ENCODE assay signal across 8 cellular contexts in the genomic region with DNA sequence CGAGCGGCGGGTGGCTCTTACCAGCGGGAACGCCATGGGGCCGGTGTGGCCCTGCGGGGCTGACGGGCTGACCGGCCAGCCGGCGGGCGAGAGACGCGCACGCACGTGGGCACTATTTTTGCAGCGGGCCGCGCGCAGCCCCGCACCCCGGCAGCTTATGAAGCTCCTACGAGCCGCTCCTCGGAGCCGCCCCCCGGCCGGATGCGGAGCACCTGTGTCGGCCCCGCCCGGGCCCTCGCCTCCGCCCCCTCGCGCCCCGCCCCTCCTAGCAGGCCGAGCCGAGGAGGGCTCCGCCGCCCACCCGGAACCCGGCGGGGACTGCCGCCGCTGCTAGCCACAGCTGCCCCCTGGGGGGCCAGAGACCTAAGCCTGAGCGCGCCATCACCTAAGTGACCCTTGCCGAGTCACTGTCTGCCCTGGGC. TPM values are rescaled to one million over a fixed set of nuclear protein-coding genes. Genes with fewer than 3 reads are reported as not detected.
DNase-seq lines count a peak whose midpoint lies in the region; ATAC-seq and TF ChIP-seq lines count a peak whose summit lies in the region.

No MANE protein-coding gene starts in this region.

- TF ChIP-seq CTCF in GM12875 (IDR thresholded peaks at IDR 0.05; ENCODE audit: borderline replicate concordance, insufficient read depth, low read depth, low read length), result no peak
- TF ChIP-seq CTCF in RWPE2 (IDR thresholded peaks at IDR 0.05; ENCODE audit: poor library complexity, severe bottlenecking), result no peak
- TF ChIP-seq CTCF in cardiac fibroblast (IDR thresholded peaks at IDR 0.05; ENCODE audit: low read depth, low read length), result no peak

- DNase-seq in RWPE2 (ENCODE audit: low spot score) (no peak), cardiac fibroblast (ENCODE audit: low read depth in 2 of 2) (no peak), NCI-H526 treated with DMSO at 0.1 percent for 48 hours (lab: John Stamatoyannopoulos, UW) (no peak), GF-D8 (lab: John Stamatoyannopoulos, UW) (no peak)
- DNase-seq in stimulated activated CD8-positive, alpha-beta memory T cell treated with anti-CD3 and anti-CD28 coated beads, Interleukin-7, amount 100 ng/mL, for 48 hours (ENCODE audit: extremely low read depth in 1 of 2, low read depth in 1 of 2), result peak; percentile 25 to 28

- peaks cover 66% of the 10 kb centered on the region for H3K27me3 ChIP-seq in RWPE2 (ENCODE audit: insufficient read depth, poor library complexity, severe bottlenecking)

- peak; percentile 20; the same call in 2 of the 3 replicates for ATAC-seq in RWPE2 (ENCODE audit: low read depth)
- no peak for ATAC-seq in GM21360 (IDR thresholded peaks at IDR 0.05; ENCODE audit: unreplicated experiment)

- WGBS in mesodermal cell (ENCODE audit: insufficient coverage in 2 of 2), 2 experiments, result 0 to 1% methylated on average over 35 to 38 of the region's 49 CpGs

- no peak overlapping the region for H3K27ac ChIP-seq in RWPE2 (ENCODE audit: poor library complexity, severe bottlenecking)
- no peak overlapping the region for H3K27ac ChIP-seq in mesodermal cell (ENCODE audit: low read depth, low read length, severe bottlenecking)

- peak overlapping the region; percentile 19 for H3K4me3 ChIP-seq in GM12875 (ENCODE audit: low read depth, low read length)
- peak overlapping the region; percentile 29 for H3K4me3 ChIP-seq in RWPE2 (ENCODE audit: severe bottlenecking)
- peak overlapping the region; percentile 32 to 37 for H3K4me3 ChIP-seq in cardiac fibroblast (replicated peaks in 1 of 2; ENCODE audit: low read depth in 2 of 2, low read length in 2 of 2)
- H3K4me3 ChIP-seq in mesodermal cell (ENCODE audit: extremely low read depth, insufficient read depth, low read length, poor library complexity, severe bottlenecking), result peak overlapping the region; percentile 39

- H3K4me1 ChIP-seq in RWPE2 (ENCODE audit: insufficient read depth, poor library complexity, severe bottlenecking) (no peaks in the 10 kb centered on the region), mesodermal cell (ENCODE audit: control insufficient read depth, insufficient read depth, low read length, poor library complexity, severe bottlenecking) (peaks cover 15% of the 10 kb centered on the region)

- H3K36me3 ChIP-seq in RWPE2 (ENCODE audit: low read depth) (no peaks in the 10 kb centered on the region), mesodermal cell (ENCODE audit: control insufficient read depth, insufficient read depth, low read length) (no peaks in the 10 kb centered on the region)

- H3K9me3 ChIP-seq in RWPE2 (ENCODE audit: severe bottlenecking) (no peaks in the 10 kb centered on the region), mesodermal cell (ENCODE audit: control insufficient read depth, low read length) (peaks cover 4% of the 10 kb centered on the region)

RNA-seq across cellular contexts. Expression of gene CPEB1, which starts 0.7 kb away (rescaled TPM):
- polyA plus RNA-seq in mesodermal cell (2013, experiment 1 of 2), result 1.7 TPM
- 2.6 TPM for polyA plus RNA-seq in mesodermal cell (2013, experiment 2 of 2)

Comparison
In these comparisons a context has a peak if more than half of its experiments do, and no peak if none do; other contexts are left out.
1. DNase-seq: peak in stimulated activated CD8-positive, alpha-beta memory T cell treated with anti-CD3 and anti-CD28 coated beads, Interleukin-7, amount 100 ng/mL, for 48 hours (2 of 2); none in RWPE2 (single experiment), cardiac fibroblast (0 of 2), NCI-H526 treated with DMSO at 0.1 percent for 48 hours (single experiment) and GF-D8 (single experiment).
2. Peak in every context shown above with its lines, with median percentiles within 50 percentile points of each other: H3K4me3 ChIP-seq.